In the genomic region with DNA sequence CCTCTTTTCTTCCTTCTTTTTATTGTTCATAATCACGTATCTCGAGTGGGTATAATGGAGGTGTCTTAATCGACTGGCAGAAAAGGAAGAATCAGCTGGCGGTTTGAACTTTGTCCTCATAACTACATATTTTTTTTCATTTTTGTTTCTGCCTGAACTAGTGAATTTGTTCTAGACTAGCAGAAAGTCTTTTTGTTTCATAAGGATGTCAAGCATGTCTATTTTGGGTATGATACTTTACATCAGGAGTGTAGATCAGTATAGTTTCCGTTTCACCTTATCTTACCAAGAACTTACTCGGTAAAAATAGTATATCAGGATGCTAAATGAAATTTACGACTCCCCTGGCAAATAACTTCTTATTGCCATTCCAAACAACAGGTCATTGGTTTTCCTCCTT, we compare ENCODE assay signal across 28 cellular contexts.
"Had no signal": no experiment of that assay in that cellular context is flagged by ENCODE, and none has a peak within 500 bp of the region (broad histone marks: within the 10 kb centered on the region; RNA-seq: fewer than 3 reads in every experiment).

No MANE protein-coding gene starts in this region.

- H3K27ac Mint-ChIP-seq: stimulated activated effector memory CD8-positive, alpha-beta T cell treated with anti-CD3 and anti-CD28 coated beads, Interleukin-12 subunit alpha, Interleukin-12 subunit beta, amount 100 ng/mL, for 72 hours; stimulated activated memory B cell treated with anti-CD40 and anti-IgM and Interleukin-4, amounts not matched to agents 10 μg/mL and 1 μg/mL and 100 μg/mL, for 72 hours; stimulated activated naive B cell treated with anti-CD40 and anti-IgM and Interleukin-4, amounts not matched to agents 10 μg/mL and 1 μg/mL and 100 μg/mL, for 72 hours; stimulated activated naive CD8-positive, alpha-beta T cell treated with anti-CD3 and anti-CD28 coated beads, Interleukin-15, amount 100 ng/mL, for 72 hours; stimulated activated naive CD8-positive, alpha-beta T cell treated with anti-CD3 and anti-CD28 coated beads, Interleukin-15, Interleukin-2, amounts not matched to agents 100 ng/mL and 50 ng/mL, for 24 hours; type B pancreatic cell had no signal

- H3K27me3 ChIP-seq: stomach, suprapubic skin, testis, thyroid gland, tibial artery, tibial nerve, transverse colon, upper lobe of left lung, upper lobe of right lung, uterus, vagina had no signal

- H3K4me3 Mint-ChIP-seq: stimulated activated effector memory CD8-positive, alpha-beta T cell treated with anti-CD3 and anti-CD28 coated beads, Interleukin-12 subunit alpha, Interleukin-12 subunit beta, amount 100 ng/mL, for 72 hours; stimulated activated memory B cell treated with anti-CD40 and anti-IgM and Interleukin-4, amounts not matched to agents 10 μg/mL and 1 μg/mL and 100 μg/mL, for 72 hours; stimulated activated naive B cell treated with anti-CD40 and anti-IgM and Interleukin-4, amounts not matched to agents 10 μg/mL and 1 μg/mL and 100 μg/mL, for 72 hours; stimulated activated naive CD8-positive, alpha-beta T cell treated with anti-CD3 and anti-CD28 coated beads, Interleukin-15, amount 100 ng/mL, for 72 hours; stimulated activated naive CD8-positive, alpha-beta T cell treated with anti-CD3 and anti-CD28 coated beads, Interleukin-15, Interleukin-2, amounts not matched to agents 100 ng/mL and 50 ng/mL, for 24 hours; type B pancreatic cell had no signal

- DNase-seq: stimulated activated CD4-positive, alpha-beta T cell treated with anti-CD3 and anti-CD28 coated beads, Interleukin-2, amount 100 ng/mL, for 48 hours; stimulated activated CD4-positive, alpha-beta T cell treated with anti-CD3 and anti-CD28 coated beads, Interleukin-4, amount 100 ng/mL, for 1 hour; stimulated activated CD4-positive, alpha-beta T cell treated with anti-CD3 and anti-CD28 coated beads, Interleukin-4, amount 100 ng/mL, for 24 hours; stimulated activated CD4-positive, alpha-beta T cell treated with anti-CD3 and anti-CD28 coated beads, Interleukin-4, amount 100 ng/mL, for 4 hours; stimulated activated CD8-positive, alpha-beta memory T cell treated with anti-CD3 and anti-CD28 coated beads, Interleukin-4, amount 100 ng/mL, for 48 hours; stimulated activated naive B cell treated with anti-CD40 and anti-IgM and Interleukin-4, amounts not matched to agents 10 μg/mL and 1 μg/mL and 100 μg/mL, for 72 hours; stimulated activated naive CD4-positive, alpha-beta T cell; stimulated activated naive CD4-positive, alpha-beta T cell treated with Interleukin-2 at 50 U/mL for 16 hours; stimulated activated naive CD8-positive, alpha-beta T cell treated with anti-CD3 and anti-CD28 coated beads, Interleukin-15, amount 100 ng/mL, for 72 hours; stimulated activated naive CD8-positive, alpha-beta T cell treated with anti-CD3 and anti-CD28 coated beads, Interleukin-15, Interleukin-2, amounts not matched to agents 100 U/mL and 50 U/mL, for 24 hours; stomach; substantia nigra; testis; thyroid gland; tibial artery; transverse colon; trophoblast cell; upper lobe of left lung; upper lobe of right lung; uterus had no signal

- H3K9me3 Mint-ChIP-seq: stimulated activated memory B cell treated with anti-CD40 and anti-IgM and Interleukin-4, amounts not matched to agents 10 μg/mL and 1 μg/mL and 100 μg/mL, for 72 hours; stimulated activated naive B cell treated with anti-CD40 and anti-IgM and Interleukin-4, amounts not matched to agents 10 μg/mL and 1 μg/mL and 100 μg/mL, for 72 hours; stimulated activated naive CD8-positive, alpha-beta T cell treated with anti-CD3 and anti-CD28 coated beads, Interleukin-15, amount 100 ng/mL, for 72 hours; stimulated activated naive CD8-positive, alpha-beta T cell treated with anti-CD3 and anti-CD28 coated beads, Interleukin-15, Interleukin-2, amounts not matched to agents 100 ng/mL and 50 ng/mL, for 24 hours; type B pancreatic cell had no signal

- H3K36me3 Mint-ChIP-seq: stimulated activated effector memory CD8-positive, alpha-beta T cell treated with anti-CD3 and anti-CD28 coated beads, Interleukin-12 subunit alpha, Interleukin-12 subunit beta, amount 100 ng/mL, for 72 hours; stimulated activated memory B cell treated with anti-CD40 and anti-IgM and Interleukin-4, amounts not matched to agents 10 μg/mL and 1 μg/mL and 100 μg/mL, for 72 hours; stimulated activated naive B cell treated with anti-CD40 and anti-IgM and Interleukin-4, amounts not matched to agents 10 μg/mL and 1 μg/mL and 100 μg/mL, for 72 hours; type B pancreatic cell had no signal

- ATAC-seq: stimulated activated effector memory CD8-positive, alpha-beta T cell treated with anti-CD3 and anti-CD28 coated beads, Interleukin-12 subunit alpha, Interleukin-12 subunit beta, amount 100 ng/mL, for 72 hours; stimulated activated memory B cell treated with anti-CD40 and anti-IgM and Interleukin-4, amounts not matched to agents 10 μg/mL and 1 μg/mL and 100 μg/mL, for 72 hours; stimulated activated naive B cell treated with anti-CD40 and anti-IgM and Interleukin-4, amounts not matched to agents 10 μg/mL and 1 μg/mL and 100 μg/mL, for 72 hours; stimulated activated naive CD8-positive, alpha-beta T cell treated with anti-CD3 and anti-CD28 coated beads, Interleukin-15, amount 100 ng/mL, for 72 hours; stimulated activated naive CD8-positive, alpha-beta T cell treated with anti-CD3 and anti-CD28 coated beads, Interleukin-15, Interleukin-2, amounts not matched to agents 100 U/mL and 50 U/mL, for 24 hours; upper lobe of right lung had no signal

- H3K4me3 ChIP-seq: stomach, suprapubic skin, testis, thoracic aorta, thyroid gland, tibial artery, tibial nerve, transverse colon, upper lobe of left lung, upper lobe of right lung, uterus, vagina had no signal

- H3K4me1 ChIP-seq: stomach, suprapubic skin, testis, thyroid gland, tibial nerve, transverse colon, upper lobe of left lung, upper lobe of right lung, uterus, vagina had no signal

- H3K9me3 ChIP-seq: stomach, suprapubic skin, testis, thoracic aorta, thyroid gland, tibial artery, tibial nerve, transverse colon, upper lobe of left lung, upper lobe of right lung, uterus, vagina had no signal

- H3K36me3 ChIP-seq: stomach, suprapubic skin, thoracic aorta, thyroid gland, transverse colon, upper lobe of right lung, uterus, vagina had no signal

- H3K27me3 Mint-ChIP-seq: stimulated activated naive B cell treated with anti-CD40 and anti-IgM and Interleukin-4, amounts not matched to agents 10 μg/mL and 1 μg/mL and 100 μg/mL, for 72 hours; type B pancreatic cell had no signal

- H3K4me1 Mint-ChIP-seq: stimulated activated effector memory CD8-positive, alpha-beta T cell treated with anti-CD3 and anti-CD28 coated beads, Interleukin-12 subunit alpha, Interleukin-12 subunit beta, amount 100 ng/mL, for 72 hours; stimulated activated memory B cell treated with anti-CD40 and anti-IgM and Interleukin-4, amounts not matched to agents 10 μg/mL and 1 μg/mL and 100 μg/mL, for 72 hours; stimulated activated naive B cell treated with anti-CD40 and anti-IgM and Interleukin-4, amounts not matched to agents 10 μg/mL and 1 μg/mL and 100 μg/mL, for 72 hours; stimulated activated naive CD8-positive, alpha-beta T cell treated with anti-CD3 and anti-CD28 coated beads, Interleukin-15, amount 100 ng/mL, for 72 hours had no signal

- H3K27ac ChIP-seq: stomach, suprapubic skin, testis, thoracic aorta, thyroid gland, tibial artery, tibial nerve, transverse colon, upper lobe of left lung, upper lobe of right lung, uterus, vagina had no signal
